In genomic region chr11:655036-655726, GRCh38 we compare ENCODE assay signal across 1 cellular context.
TF ChIP-seq lines count a peak whose summit lies in the region.

No MANE protein-coding gene starts in this region.

TF ChIP-seq in HepG2, 621 proteins besides CTCF, POLR2A, EP300 and RAD21 (continued from another document and continues in another):
- no peak for TF ChIP-seq GPBP1L1 (CRISPR knock-in tag; IDR thresholded peaks at IDR 0.05)
- TF ChIP-seq HNF1A (IDR thresholded peaks at IDR 0.05; ENCODE audit: low read depth), result peak; percentile 90
- TF ChIP-seq HNF1A (CRISPR knock-in tag; IDR thresholded peaks at IDR 0.05; ENCODE audit: borderline replicate concordance), result peak; percentile 94
- no peak for TF ChIP-seq CEBPG (CRISPR knock-in tag; IDR thresholded peaks at IDR 0.05)
- TF ChIP-seq ZNF33B (CRISPR knock-in tag; IDR thresholded peaks at IDR 0.05), result no peak
- TF ChIP-seq KAT2B (IDR thresholded peaks at IDR 0.05; ENCODE audit: borderline replicate concordance, low read depth, low read length), result no peak
- TF ChIP-seq SMAD3 (CRISPR knock-in tag; IDR thresholded peaks at IDR 0.05), result no peak
- no peak for TF ChIP-seq NFE2 (CRISPR knock-in tag; IDR thresholded peaks at IDR 0.05)
- no peak for TF ChIP-seq ZC3H4 (CRISPR knock-in tag; IDR thresholded peaks at IDR 0.05; ENCODE audit: borderline replicate concordance)
- TF ChIP-seq MLLT10 (CRISPR knock-in tag; IDR thresholded peaks at IDR 0.05), result no peak
- TF ChIP-seq ZNF503 (CRISPR knock-in tag; IDR thresholded peaks at IDR 0.05), result no peak
- no peak for TF ChIP-seq POLR2AphosphoS5 (IDR thresholded peaks at IDR 0.05; ENCODE audit: low read depth, low read length)
- no peak for TF ChIP-seq NBN (conservative IDR thresholded peaks at IDR 0.05)
- no peak for TF ChIP-seq ZNF713 (CRISPR knock-in tag; IDR thresholded peaks at IDR 0.05)
- peak; percentile 61 for TF ChIP-seq RXRB (CRISPR knock-in tag; IDR thresholded peaks at IDR 0.05; ENCODE audit: borderline replicate concordance)
- no peak for TF ChIP-seq CREB3 (CRISPR knock-in tag; IDR thresholded peaks at IDR 0.05)
- 0 out of 2 replicates have a peak, but pooled peaks have one; percentile 17 for TF ChIP-seq HMG20A (CRISPR knock-in tag; IDR thresholded peaks at IDR 0.05; ENCODE audit: borderline replicate concordance)
- TF ChIP-seq HMG20B (CRISPR knock-in tag; conservative IDR thresholded peaks at IDR 0.05), result no peak
- TF ChIP-seq AHDC1 (CRISPR knock-in tag; IDR thresholded peaks at IDR 0.05; ENCODE audit: borderline replicate concordance), result no peak
- no peak for TF ChIP-seq ZNF10 (CRISPR knock-in tag; IDR thresholded peaks at IDR 0.05; ENCODE audit: borderline replicate concordance, low read depth)
- TF ChIP-seq TCF7L2 (IDR thresholded peaks at IDR 0.05; ENCODE audit: low read depth, low read length), result no peak
- TF ChIP-seq, protein P1, sequence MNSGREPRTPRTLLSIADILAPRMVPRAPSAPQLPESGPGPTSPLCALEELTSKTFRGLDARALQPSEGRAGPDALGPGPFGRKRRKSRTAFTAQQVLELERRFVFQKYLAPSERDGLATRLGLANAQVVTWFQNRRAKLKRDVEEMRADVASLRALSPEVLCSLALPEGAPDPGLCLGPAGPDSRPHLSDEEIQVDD (CRISPR knock-in tag; IDR thresholded peaks at IDR 0.05; ENCODE audit: borderline replicate concordance), result no peak
- TF ChIP-seq ZFX (CRISPR knock-in tag; IDR thresholded peaks at IDR 0.05; ENCODE audit: low read depth), result peak; percentile 86
- TF ChIP-seq, protein P2, sequence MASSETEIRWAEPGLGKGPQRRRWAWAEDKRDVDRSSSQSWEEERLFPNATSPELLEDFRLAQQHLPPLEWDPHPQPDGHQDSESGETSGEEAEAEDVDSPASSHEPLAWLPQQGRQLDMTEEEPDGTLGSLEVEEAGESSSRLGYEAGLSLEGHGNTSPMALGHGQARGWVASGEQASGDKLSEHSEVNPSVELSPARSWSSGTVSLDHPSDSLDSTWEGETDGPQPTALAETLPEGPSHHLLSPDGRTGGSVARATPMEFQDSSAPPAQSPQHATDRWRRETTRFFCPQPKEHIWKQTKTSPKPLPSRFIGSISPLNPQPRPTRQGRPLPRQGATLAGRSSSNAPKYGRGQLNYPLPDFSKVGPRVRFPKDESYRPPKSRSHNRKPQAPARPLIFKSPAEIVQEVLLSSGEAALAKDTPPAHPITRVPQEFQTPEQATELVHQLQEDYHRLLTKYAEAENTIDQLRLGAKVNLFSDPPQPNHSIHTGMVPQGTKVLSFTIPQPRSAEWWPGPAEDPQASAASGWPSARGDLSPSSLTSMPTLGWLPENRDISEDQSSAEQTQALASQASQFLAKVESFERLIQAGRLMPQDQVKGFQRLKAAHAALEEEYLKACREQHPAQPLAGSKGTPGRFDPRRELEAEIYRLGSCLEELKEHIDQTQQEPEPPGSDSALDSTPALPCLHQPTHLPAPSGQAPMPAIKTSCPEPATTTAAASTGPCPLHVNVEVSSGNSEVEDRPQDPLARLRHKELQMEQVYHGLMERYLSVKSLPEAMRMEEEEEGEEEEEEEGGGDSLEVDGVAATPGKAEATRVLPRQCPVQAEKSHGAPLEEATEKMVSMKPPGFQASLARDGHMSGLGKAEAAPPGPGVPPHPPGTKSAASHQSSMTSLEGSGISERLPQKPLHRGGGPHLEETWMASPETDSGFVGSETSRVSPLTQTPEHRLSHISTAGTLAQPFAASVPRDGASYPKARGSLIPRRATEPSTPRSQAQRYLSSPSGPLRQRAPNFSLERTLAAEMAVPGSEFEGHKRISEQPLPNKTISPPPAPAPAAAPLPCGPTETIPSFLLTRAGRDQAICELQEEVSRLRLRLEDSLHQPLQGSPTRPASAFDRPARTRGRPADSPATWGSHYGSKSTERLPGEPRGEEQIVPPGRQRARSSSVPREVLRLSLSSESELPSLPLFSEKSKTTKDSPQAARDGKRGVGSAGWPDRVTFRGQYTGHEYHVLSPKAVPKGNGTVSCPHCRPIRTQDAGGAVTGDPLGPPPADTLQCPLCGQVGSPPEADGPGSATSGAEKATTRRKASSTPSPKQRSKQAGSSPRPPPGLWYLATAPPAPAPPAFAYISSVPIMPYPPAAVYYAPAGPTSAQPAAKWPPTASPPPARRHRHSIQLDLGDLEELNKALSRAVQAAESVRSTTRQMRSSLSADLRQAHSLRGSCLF (CRISPR knock-in tag; IDR thresholded peaks at IDR 0.05; ENCODE audit: borderline replicate concordance), result no peak
- peak; percentile 46 for TF ChIP-seq HNF4A (CRISPR knock-in tag; IDR thresholded peaks at IDR 0.05)
- TF ChIP-seq, protein P3, sequence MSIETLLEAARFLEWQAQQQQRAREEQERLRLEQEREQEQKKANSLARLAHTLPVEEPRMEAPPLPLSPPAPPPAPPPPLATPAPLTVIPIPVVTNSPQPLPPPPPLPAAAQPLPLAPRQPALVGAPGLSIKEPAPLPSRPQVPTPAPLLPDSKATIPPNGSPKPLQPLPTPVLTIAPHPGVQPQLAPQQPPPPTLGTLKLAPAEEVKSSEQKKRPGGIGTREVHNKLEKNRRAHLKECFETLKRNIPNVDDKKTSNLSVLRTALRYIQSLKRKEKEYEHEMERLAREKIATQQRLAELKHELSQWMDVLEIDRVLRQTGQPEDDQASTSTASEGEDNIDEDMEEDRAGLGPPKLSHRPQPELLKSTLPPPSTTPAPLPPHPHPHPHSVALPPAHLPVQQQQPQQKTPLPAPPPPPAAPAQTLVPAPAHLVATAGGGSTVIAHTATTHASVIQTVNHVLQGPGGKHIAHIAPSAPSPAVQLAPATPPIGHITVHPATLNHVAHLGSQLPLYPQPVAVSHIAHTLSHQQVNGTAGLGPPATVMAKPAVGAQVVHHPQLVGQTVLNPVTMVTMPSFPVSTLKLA (IDR thresholded peaks at IDR 0.05), result 0 out of 2 replicates have a peak, but pooled peaks have one; percentile 21
- TF ChIP-seq PCBP2 (optimal IDR thresholded peaks at IDR 0.05; ENCODE audit: low read depth, low read length, poor library complexity, severe bottlenecking), result no peak
- TF ChIP-seq ZNF20 (CRISPR knock-in tag; IDR thresholded peaks at IDR 0.05), result no peak
- TF ChIP-seq ZMYM2 (CRISPR knock-in tag; IDR thresholded peaks at IDR 0.05), result no peak
- no peak for TF ChIP-seq XBP1 (CRISPR knock-in tag; IDR thresholded peaks at IDR 0.05)
- TF ChIP-seq ZNF629 (CRISPR knock-in tag; conservative IDR thresholded peaks at IDR 0.05), result no peak
- TF ChIP-seq ZNF530 (CRISPR knock-in tag; IDR thresholded peaks at IDR 0.05; ENCODE audit: low read depth), result no peak
- TF ChIP-seq HNRNPUL1 (IDR thresholded peaks at IDR 0.05; ENCODE audit: low read depth, low read length), result no peak; the same call in 1 of the 2 replicates
- TF ChIP-seq, protein P4, sequence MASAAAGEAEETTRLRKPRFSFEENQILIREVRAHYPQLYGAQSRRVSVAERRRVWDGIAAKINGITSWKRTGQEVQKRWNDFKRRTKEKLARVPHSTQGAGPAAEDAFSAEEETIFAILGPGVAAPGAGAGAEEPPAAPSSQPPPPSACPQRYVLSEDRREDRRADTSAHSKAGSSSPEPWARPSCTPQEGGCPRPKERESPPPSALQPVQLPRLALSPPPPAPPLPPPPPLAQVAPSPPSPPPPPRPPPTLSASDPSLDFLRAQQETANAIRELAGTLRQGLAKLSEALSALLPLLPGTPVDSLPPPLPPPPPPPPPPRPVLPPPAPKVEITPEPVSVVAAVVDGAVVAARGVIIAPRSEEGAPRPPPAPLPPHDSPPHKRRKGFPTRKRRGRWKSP (CRISPR knock-in tag; IDR thresholded peaks at IDR 0.05), result peak; percentile 42; the same call in 1 of the 2 replicates
- TF ChIP-seq HDAC6 (IDR thresholded peaks at IDR 0.05; ENCODE audit: low read depth, low read length), result no peak
- TF ChIP-seq ZKSCAN5 (CRISPR knock-in tag; IDR thresholded peaks at IDR 0.05), result no peak
- no peak for TF ChIP-seq FOXO1 (CRISPR knock-in tag; IDR thresholded peaks at IDR 0.05)
- TF ChIP-seq ZNF431 (CRISPR knock-in tag; IDR thresholded peaks at IDR 0.05; ENCODE audit: borderline replicate concordance, low read depth), result no peak
- no peak for TF ChIP-seq ZNF557 (CRISPR knock-in tag; IDR thresholded peaks at IDR 0.05)
